14 cellular contexts compared by ENCODE assay signal in genomic region chr17:78170692-78171590, GRCh38. TPM values are rescaled to one million over a fixed set of nuclear protein-coding genes. Genes with fewer than 3 reads are reported as not detected.
DNase-seq lines count a peak whose midpoint lies in the region; ATAC-seq and TF ChIP-seq lines count a peak whose summit lies in the region.
"Had no signal": no experiment of that assay in that cellular context is flagged by ENCODE, and none has a peak within 500 bp of the region (broad histone marks: within the 10 kb centered on the region; RNA-seq: fewer than 3 reads in every experiment).

No MANE protein-coding gene starts in this region.

- no peak for TF ChIP-seq CTCF in HEK293 (tag by site-specific recombination; IDR thresholded peaks at IDR 0.05)

- CTCF ChIA-PET in CD8-positive, alpha-beta memory T cell (lab: Charles Lee) = interaction anchor here (1.4 kb wide), 1 partner anchor 15 kb away, joined by 3 read pairs; no protein-coding TSS in a partner anchor
- CTCF ChIA-PET in HEK293 (lab: Yijun Ruan, JAX) = interaction anchor here (0.6 to 8.1 kb wide), 6 partner anchors 15 to 459 kb away, joined by 3 to 94 read pairs (median 11); partner anchors contain the start of genes AFMID and TK1

- H2AK5ac ChIP-seq in neuronal stem cell (ENCODE audit: low read depth, low read length) = peak overlapping the region; percentile 33

- no peak overlapping the region for H2BK12ac ChIP-seq in neuronal stem cell (ENCODE audit: low read length)

- no peak for ATAC-seq in activated naive CD8-positive, alpha-beta T cell treated with anti-CD3 and anti-CD28 coated beads, Interleukin-2, amount 10 ng/mL, durations not matched to agents 7 days and 5 days (ENCODE audit: low read depth)
- no peak for ATAC-seq in GM18868 (IDR thresholded peaks at IDR 0.05; ENCODE audit: unreplicated experiment)

- H3K4me2 ChIP-seq in neuronal stem cell (ENCODE audit: insufficient read depth, low read length, poor library complexity, severe bottlenecking) = no peak overlapping the region

- no peaks in the 10 kb centered on the region for H3K27me3 ChIP-seq in CD8-positive, alpha-beta memory T cell (ENCODE audit: insufficient read depth, low read length, poor library complexity, severe bottlenecking)
- H3K27me3 ChIP-seq in neuronal stem cell (ENCODE audit: control insufficient read depth in 3 of 3, insufficient read depth in 3 of 3, low read depth in 1 of 3, low read length in 3 of 3) = no peaks in the 10 kb centered on the region

- H2BK120ac ChIP-seq in neuronal stem cell (ENCODE audit: low read depth, low read length) = no peak overlapping the region

- H3K27me3 Mint-ChIP-seq in CD8-positive, alpha-beta memory T cell = no peaks in the 10 kb centered on the region
- H3K27me3 Mint-ChIP-seq in activated naive CD8-positive, alpha-beta T cell treated with anti-CD3 and anti-CD28 coated beads, Interleukin-2, amount 10 ng/mL, durations not matched to agents 7 days and 5 days = no peaks in the 10 kb centered on the region

- no peak overlapping the region for H3K27ac ChIP-seq in CD8-positive, alpha-beta memory T cell (ENCODE audit: low read depth, low read length)
- H3K27ac ChIP-seq in HEK293 (ENCODE audit: extremely low read depth, low read depth, low read length) (no peak overlapping the region), neuronal stem cell (replicated peaks; ENCODE audit: low read length) (no peak overlapping the region)
- H3K27ac ChIP-seq: epithelial cell of prostate, parathyroid adenoma had no signal

- no peak overlapping the region for H4K91ac ChIP-seq in neuronal stem cell (ENCODE audit: low read depth, low read length, poor library complexity)

- H3K9me3 ChIP-seq in CD8-positive, alpha-beta memory T cell (ENCODE audit: low read length) = no peaks in the 10 kb centered on the region
- no peaks in the 10 kb centered on the region for H3K9me3 ChIP-seq in HEK293 (ENCODE audit: control insufficient read depth, insufficient read depth, low read depth, low read length)
- peaks cover 0 to 4% of the 10 kb centered on the region in 2 donors for H3K9me3 ChIP-seq in neuronal stem cell (replicated peaks in 1 of 2; ENCODE audit: control insufficient read depth in 2 of 2, insufficient read depth in 1 of 2, low read depth in 1 of 2, low read length in 2 of 2)

- no peak overlapping the region for H3K4me3 ChIP-seq in CD8-positive, alpha-beta memory T cell (ENCODE audit: low read length)
- no peak overlapping the region for H3K4me3 ChIP-seq in HEK293 (ENCODE audit: low read depth, low read length)
- H3K4me3 ChIP-seq in neuronal stem cell (ENCODE audit: low read length in 2 of 2) = no peak overlapping the region

- peak overlapping the region in 5 of 7 donors; percentile 50 to 78 (median 64) for H3K4me3 Mint-ChIP-seq in CD8-positive, alpha-beta memory T cell
- peak overlapping the region; percentile 32 for H3K4me3 Mint-ChIP-seq in activated naive CD8-positive, alpha-beta T cell treated with anti-CD3 and anti-CD28 coated beads, Interleukin-2, amount 10 ng/mL, durations not matched to agents 7 days and 5 days

- H3K36me3 ChIP-seq in CD8-positive, alpha-beta memory T cell (ENCODE audit: insufficient read depth, low read length) = no peaks in the 10 kb centered on the region
- peaks cover 6 to 58% of the 10 kb centered on the region in 2 experiments; a peak in 2 of 3 replicates for H3K36me3 ChIP-seq in HEK293 (ENCODE audit: control insufficient read depth in 2 of 2, insufficient read depth in 1 of 2, low read length in 2 of 2)
- peaks cover 18 to 36% of the 10 kb centered on the region in 2 donors for H3K36me3 ChIP-seq in neuronal stem cell (replicated peaks in 1 of 2; ENCODE audit: control insufficient read depth in 2 of 2, insufficient read depth in 2 of 2, low read length in 2 of 2)

- peaks cover 0 to 34% (median 0%) of the 10 kb centered on the region in 3 donors for H3K36me3 Mint-ChIP-seq in CD8-positive, alpha-beta memory T cell
- H3K36me3 Mint-ChIP-seq in activated naive CD8-positive, alpha-beta T cell treated with anti-CD3 and anti-CD28 coated beads, Interleukin-2, amount 10 ng/mL, durations not matched to agents 7 days and 5 days = peaks cover 7% of the 10 kb centered on the region

- H3K9me3 Mint-ChIP-seq in CD8-positive, alpha-beta memory T cell = no peaks in the 10 kb centered on the region
- no peaks in the 10 kb centered on the region for H3K9me3 Mint-ChIP-seq in activated naive CD8-positive, alpha-beta T cell treated with anti-CD3 and anti-CD28 coated beads, Interleukin-2, amount 10 ng/mL, durations not matched to agents 7 days and 5 days

- H3K4me1 Mint-ChIP-seq in CD8-positive, alpha-beta memory T cell = peaks cover 28 to 60% (median 37%) of the 10 kb centered on the region in 3 donors
- H3K4me1 Mint-ChIP-seq in activated naive CD8-positive, alpha-beta T cell treated with anti-CD3 and anti-CD28 coated beads, Interleukin-2, amount 10 ng/mL, durations not matched to agents 7 days and 5 days = peaks cover 27% of the 10 kb centered on the region

- H3K79me1 ChIP-seq in neuronal stem cell (ENCODE audit: low read depth, low read length) = peaks cover 1% of the 10 kb centered on the region

- H3K27ac Mint-ChIP-seq in CD8-positive, alpha-beta memory T cell = peak overlapping the region in 7 of 8 donors; percentile 66 to 84 (median 70)
- peak overlapping the region; percentile 40 for H3K27ac Mint-ChIP-seq in activated naive CD8-positive, alpha-beta T cell treated with anti-CD3 and anti-CD28 coated beads, Interleukin-2, amount 10 ng/mL, durations not matched to agents 7 days and 5 days

- no peak overlapping the region for H2AFZ ChIP-seq in neuronal stem cell (ENCODE audit: low read length)
- H2AFZ ChIP-seq: parathyroid adenoma had no signal

- H2BK15ac ChIP-seq in neuronal stem cell (ENCODE audit: low read length) = no peak overlapping the region

- POLR2A ChIA-PET in CD8-positive, alpha-beta memory T cell (lab: Charles Lee) = no interaction called here
- POLR2A ChIA-PET in HEK293 (lab: Yijun Ruan, JAX) = interaction anchor here (0.6 to 4.6 kb wide), 7 partner anchors 9 to 1608 kb away, joined by 3 to 47 read pairs (median 8); partner anchors contain the start of genes AFMID and TK1
- POLR2A ChIA-PET in activated naive CD8-positive, alpha-beta T cell treated with anti-CD3 and anti-CD28 coated beads, Interleukin-2, amount 10 ng/mL, durations not matched to agents 7 days and 5 days (lab: Charles Lee) = interaction anchor here (0.6 kb wide), 1 partner anchor 12 kb away, joined by 3 read pairs; no protein-coding TSS in a partner anchor

- no peak overlapping the region for H3K14ac ChIP-seq in neuronal stem cell (ENCODE audit: low read length)

- no peak overlapping the region for H3K4ac ChIP-seq in neuronal stem cell (ENCODE audit: low read length)

- H3K9ac ChIP-seq in neuronal stem cell (ENCODE audit: low read depth, low read length, poor library complexity) = no peak overlapping the region
- H3K9ac ChIP-seq: parathyroid adenoma had no signal

- H3K4me1 ChIP-seq in CD8-positive, alpha-beta memory T cell (ENCODE audit: insufficient read depth, low read length) = peaks cover 41% of the 10 kb centered on the region
- H3K4me1 ChIP-seq in HEK293 (ENCODE audit: control insufficient read depth, insufficient read depth, low read length) (no peaks in the 10 kb centered on the region; the same call in 1 of the 2 replicates), neuronal stem cell (ENCODE audit: control insufficient read depth in 2 of 2, insufficient read depth in 1 of 2, low read depth in 1 of 2, low read length in 2 of 2) (peaks cover 5 to 10% of the 10 kb centered on the region in 2 donors)

- peak overlapping the region; percentile 67 for H3K23ac ChIP-seq in neuronal stem cell (ENCODE audit: low read depth, low read length, poor library complexity)

- peak overlapping the region; percentile 13 for H3K18ac ChIP-seq in neuronal stem cell (ENCODE audit: low read length)

- no peak overlapping the region for H4K8ac ChIP-seq in neuronal stem cell (ENCODE audit: low read depth, low read length)

- WGBS in neuronal stem cell (ENCODE audit: extremely low coverage in 2 of 2, insufficient read length in 2 of 2, insufficient replicate concordance in 1 of 2), 2 donors = no CpG with 5 or more reads among the region's 31 CpGs

- H2BK5ac ChIP-seq in neuronal stem cell (ENCODE audit: low read length) = no peak overlapping the region

- DNase-seq in CD8-positive, alpha-beta memory T cell = no peak
- DNase-seq in activated naive CD8-positive, alpha-beta T cell treated with anti-CD3 and anti-CD28 coated beads, Interleukin-2, amount 10 ng/mL, durations not matched to agents 7 days and 5 days = no peak
- DNase-seq in neuronal stem cell (ENCODE audit: low spot score) (no peak), DMS 273 (lab: John Stamatoyannopoulos, UW; ENCODE audit: unreplicated experiment) (no peak), amygdala (lab: John Stamatoyannopoulos, UW) (no peak)
- DNase-seq in activated effector memory CD4-positive, alpha-beta T cell treated with Interleukin-2 at 50 U/mL for 16 hours = no peak

RNA-seq across cellular contexts. Expression of gene SYNGR2, which starts 2.6 kb away (rescaled TPM):
- total RNA-seq in CD8-positive, alpha-beta memory T cell = 100 to 1,000 TPM; 186 to 200 TPM
- 140 TPM for polyA plus RNA-seq in CD8-positive, alpha-beta memory T cell
- total RNA-seq in activated naive CD8-positive, alpha-beta T cell treated with anti-CD3 and anti-CD28 coated beads, Interleukin-2, amount 10 ng/mL, durations not matched to agents 7 days and 5 days = 10 to 100 TPM; 43.2 to 50.5 TPM
- polyA plus RNA-seq in neuronal stem cell (2013, experiment 1 of 2) = 16.6 TPM
- polyA plus RNA-seq in neuronal stem cell (2013, experiment 2 of 2) = 16.6 TPM

RNA-seq across cellular contexts. Expression of gene TK1, which starts 15.9 kb away (rescaled TPM):
- 10 to 100 TPM; 84.4 to 86.2 TPM for total RNA-seq in CD8-positive, alpha-beta memory T cell
- 2.2 TPM for polyA plus RNA-seq in CD8-positive, alpha-beta memory T cell
- 10 to 100 TPM; 93.1 to 97.8 TPM for total RNA-seq in activated naive CD8-positive, alpha-beta T cell treated with anti-CD3 and anti-CD28 coated beads, Interleukin-2, amount 10 ng/mL, durations not matched to agents 7 days and 5 days
- polyA plus RNA-seq in neuronal stem cell (2013, experiment 1 of 2) = 38.3 TPM
- 37.7 TPM for polyA plus RNA-seq in neuronal stem cell (2013, experiment 2 of 2)

RNA-seq across cellular contexts. Expression of gene AFMID, which starts 16.2 kb away (rescaled TPM):
- total RNA-seq in CD8-positive, alpha-beta memory T cell = 10 to 100 TPM; 24.7 to 30.2 TPM
- polyA plus RNA-seq in CD8-positive, alpha-beta memory T cell = 1.4 TPM
- total RNA-seq in activated naive CD8-positive, alpha-beta T cell treated with anti-CD3 and anti-CD28 coated beads, Interleukin-2, amount 10 ng/mL, durations not matched to agents 7 days and 5 days = 10 to 100 TPM; 11.3 to 13.4 TPM
- 50.8 TPM for polyA plus RNA-seq in neuronal stem cell (2013, experiment 1 of 2)
- polyA plus RNA-seq in neuronal stem cell (2013, experiment 2 of 2) = 52.7 TPM

RNA-seq across cellular contexts. Expression of gene C17orf99, which starts 24.8 kb away (rescaled TPM):
- not detected for total RNA-seq in CD8-positive, alpha-beta memory T cell
- not detected for polyA plus RNA-seq in CD8-positive, alpha-beta memory T cell
- not detected for total RNA-seq in activated naive CD8-positive, alpha-beta T cell treated with anti-CD3 and anti-CD28 coated beads, Interleukin-2, amount 10 ng/mL, durations not matched to agents 7 days and 5 days
- not detected for polyA plus RNA-seq in neuronal stem cell (2013, experiment 1 of 2)
- not detected for polyA plus RNA-seq in neuronal stem cell (2013, experiment 2 of 2)
- total RNA-seq: Daoy, H4, M059J, NCI-H460 had no signal

RNA-seq across cellular contexts. Expression of gene TMC8, which starts 40.4 kb away (rescaled TPM):
- 100 to 1,000 TPM; 117 to 126 TPM for total RNA-seq in CD8-positive, alpha-beta memory T cell
- polyA plus RNA-seq in CD8-positive, alpha-beta memory T cell = 139 TPM
- 100 to 1,000 TPM; 336 to 340 TPM for total RNA-seq in activated naive CD8-positive, alpha-beta T cell treated with anti-CD3 and anti-CD28 coated beads, Interleukin-2, amount 10 ng/mL, durations not matched to agents 7 days and 5 days
- polyA plus RNA-seq in neuronal stem cell (2013, experiment 1 of 2) = 0.08 TPM
- polyA plus RNA-seq in neuronal stem cell (2013, experiment 2 of 2) = 0.08 TPM
- total RNA-seq: Daoy, M059J had no signal
